ENCODE assay signal across 8 cellular contexts in genomic region chr5:1634337-1634661, GRCh38.
DNase-seq lines count a peak whose midpoint lies in the region; ATAC-seq, FAIRE-seq and TF ChIP-seq lines count a peak whose summit lies in the region.

No MANE protein-coding gene starts in this region.

- H4K91ac ChIP-seq in H1 (replicated peaks; ENCODE audit: insufficient read length, low read length) = peak overlapping the region; percentile 65

- peak overlapping the region; percentile 87 for H2AFZ ChIP-seq in MM.1S (ENCODE audit: low read length)
- no peak overlapping the region; the same call in 1 of the 2 replicates for H2AFZ ChIP-seq in H1 (ENCODE audit: low read length)

- FAIRE-seq in H1 (lab: Jason Lieb, UNC) = no peak

- no peak overlapping the region for H3K14ac ChIP-seq in H1 (ENCODE audit: insufficient read length)

- no peak for TF ChIP-seq RAD21 in H1 (IDR thresholded peaks at IDR 0.05 in 1 of 2, conservative IDR thresholded peaks at IDR 0.05 in 1 of 2; ENCODE audit: low read depth in 2 of 2, low read length in 2 of 2)

- peak overlapping the region; percentile 12 for H3K56ac ChIP-seq in H1 (replicated peaks; ENCODE audit: insufficient read length, low read depth, low read length)

- TF ChIP-seq CTCF in CD14-positive monocyte (IDR thresholded peaks at IDR 0.05) (no peak), MM.1S (IDR thresholded peaks at IDR 0.05; ENCODE audit: low read length) (no peak), H1 (IDR thresholded peaks at IDR 0.05; ENCODE audit: control extremely low read depth in 1 of 3, insufficient read depth in 1 of 3, low read depth in 1 of 3, low read length in 3 of 3) (no peak), neural crest cell (conservative IDR thresholded peaks at IDR 0.05) (no peak), foreskin keratinocyte (conservative IDR thresholded peaks at IDR 0.05) (no peak)

- no peak overlapping the region for H2AK5ac ChIP-seq in H1 (ENCODE audit: low read depth, low read length)

- H3K27ac ChIP-seq in MM.1S (ENCODE audit: low read length) = peak overlapping the region; percentile 39; the same call in 1 of the 2 replicates
- no peak overlapping the region for H3K27ac ChIP-seq in H1 (ENCODE audit: low read depth, low read length)
- no peak overlapping the region for H3K27ac ChIP-seq in foreskin keratinocyte

- peak overlapping the region in 2 of 7 donors; percentile 46 to 93 for H3K27ac Mint-ChIP-seq in CD14-positive monocyte
- H3K27ac Mint-ChIP-seq in neural crest cell (ENCODE audit: unreplicated experiment) = peak overlapping the region; percentile 97

- H3K27me3 ChIP-seq in MM.1S (replicated peaks; ENCODE audit: insufficient read depth, low read length) (no peaks in the 10 kb centered on the region), H1 (replicated peaks in 1 of 4; ENCODE audit: control insufficient read depth in 3 of 4, extremely low read depth in 1 of 4, insufficient read depth in 3 of 4, low read length in 3 of 4) (no peaks in the 10 kb centered on the region), foreskin keratinocyte (no peaks in the 10 kb centered on the region)

- TF ChIP-seq EP300 in H1 (IDR thresholded peaks at IDR 0.05; ENCODE audit: borderline replicate concordance in 1 of 2, low read depth in 2 of 2, low read length in 2 of 2) = no peak

- intact Hi-C loops in CD14-positive monocyte (cut with micrococcal nuclease) = loop anchor here in 1 of 2 donors (10.0 kb wide), 1 partner anchor 109 kb away; the partner anchor contains the start of gene LPCAT1

- H2BK120ac ChIP-seq in H1 (replicated peaks; ENCODE audit: low read depth, low read length) = no peak overlapping the region

- H2BK12ac ChIP-seq in H1 (ENCODE audit: low read depth, low read length) = no peak overlapping the region

- H3K79me2 ChIP-seq in MM.1S (ENCODE audit: low read length) = no peaks in the 10 kb centered on the region
- H3K79me2 ChIP-seq in H1 (ENCODE audit: control insufficient read depth in 1 of 2, insufficient read depth in 2 of 2, low read length in 2 of 2) = no peaks in the 10 kb centered on the region

- no peaks in the 10 kb centered on the region for H3K79me1 ChIP-seq in H1 (ENCODE audit: low read depth, low read length)

- H3K23ac ChIP-seq in H1 (ENCODE audit: insufficient read length) = no peak overlapping the region

- H3K27me3 Mint-ChIP-seq in CD14-positive monocyte (ENCODE audit: low read depth in 3 of 3) = peaks cover 48 to 65% (median 48%) of the 10 kb centered on the region in 3 donors
- no peaks in the 10 kb centered on the region for H3K27me3 Mint-ChIP-seq in neural crest cell (ENCODE audit: low read depth)

- ATAC-seq in foreskin keratinocyte = no peak
- no peak for ATAC-seq in GM21529 (IDR thresholded peaks at IDR 0.05; ENCODE audit: unreplicated experiment)

- H3K4me2 ChIP-seq in MM.1S (ENCODE audit: low read depth, low read length) (peak overlapping the region; percentile 72), H1 (ENCODE audit: insufficient read depth in 1 of 2, low read depth in 2 of 2, low read length in 2 of 2) (peak overlapping the region; percentile 57 to 65)

- H3F3A ChIP-seq in MM.1S (ENCODE audit: insufficient read depth, low read length) = no peaks in the 10 kb centered on the region

- 64% methylated on average over 7 of the region's 18 CpGs; no CpG with 5 or more reads in 1 of the 2 experiments for WGBS in H1 (ENCODE audit: extremely low coverage in 1 of 2, insufficient coverage in 1 of 2, insufficient read length in 1 of 2, insufficient replicate concordance in 2 of 2, low coverage in 1 of 2, low lambda C conversion rate in 2 of 2, missing lambda C conversion rate in 1 of 2), 2 experiments

- H3K4me1 ChIP-seq in MM.1S (ENCODE audit: low read length) = no peaks in the 10 kb centered on the region
- H3K4me1 ChIP-seq in H1 (replicated peaks in 1 of 4; ENCODE audit: control insufficient read depth in 3 of 4, insufficient read depth in 4 of 4, low read length in 3 of 4) = no peaks in the 10 kb centered on the region; a peak in 2 of 7 replicates
- no peaks in the 10 kb centered on the region for H3K4me1 ChIP-seq in foreskin keratinocyte

- H3K18ac ChIP-seq in H1 (ENCODE audit: extremely low read depth, low read length) = no peak overlapping the region

- H2BK5ac ChIP-seq in H1 (ENCODE audit: low read depth, low read length) = no peak overlapping the region

- no peak overlapping the region for H4K5ac ChIP-seq in H1 (ENCODE audit: insufficient read length, low read depth, low read length)

- H2BK20ac ChIP-seq in H1 (ENCODE audit: low read length) = no peak overlapping the region

- CTCF ChIA-PET in H1 (lab: Charles Lee; ENCODE audit: partially characterized antibody) = interaction anchor here (1.0 to 2.0 kb wide), 3 partner anchors 10 to 196 kb away, joined by 3 to 14 read pairs (median 5); no protein-coding TSS in a partner anchor

- DNase-seq in CD14-positive monocyte (ENCODE audit: low spot score) (no peak), MM.1S (no peak), H1 (ENCODE audit: low read depth in 1 of 2, low spot score in 2 of 2) (no peak), neural crest cell (ENCODE audit: low read depth, low spot score) (no peak), T1000 (lab: John Stamatoyannopoulos, UW) (no peak), foreskin keratinocyte (no peak), DMS79 treated with DMSO at 0.1 percent for 48 hours (lab: John Stamatoyannopoulos, UW) (no peak)

- H3K36me3 ChIP-seq in MM.1S (replicated peaks; ENCODE audit: insufficient read depth, low read length) (no peaks in the 10 kb centered on the region), H1 (ENCODE audit: control insufficient read depth in 2 of 4, insufficient read depth in 4 of 4, low read length in 3 of 4) (no peaks in the 10 kb centered on the region; a peak in 1 of 8 replicates)

- H3K9me3 Mint-ChIP-seq in CD14-positive monocyte (peaks cover 0 to 12% (median 4%) of the 10 kb centered on the region in 7 donors), neural crest cell (no peaks in the 10 kb centered on the region)

- H4K8ac ChIP-seq in H1 (ENCODE audit: extremely low read depth, insufficient read depth, low read length) = peak overlapping the region; percentile 75

- H3K4me3 ChIP-seq in MM.1S (ENCODE audit: low read length) = peak overlapping the region; percentile 73
- H3K4me3 ChIP-seq in H1 (ENCODE audit: extremely low read depth in 1 of 4, insufficient read depth in 2 of 4, low read depth in 3 of 4, low read length in 4 of 4) = peak overlapping the region; percentile 40 to 64 (median 42)

- H3K9me2 ChIP-seq in MM.1S (replicated peaks; ENCODE audit: insufficient read depth, low read length) = no peaks in the 10 kb centered on the region

- H3K4me3 Mint-ChIP-seq in CD14-positive monocyte (peak overlapping the region; percentile 88 to 97), neural crest cell (peak overlapping the region; percentile 86)

- H3K9me3 ChIP-seq in MM.1S (replicated peaks; ENCODE audit: insufficient read depth, low read length) = no peaks in the 10 kb centered on the region
- H3K9me3 ChIP-seq in H1 (ENCODE audit: insufficient read depth in 2 of 2, low read depth in 1 of 2, low read length in 1 of 2) = no peaks in the 10 kb centered on the region

- H3K9ac ChIP-seq in MM.1S (ENCODE audit: low read length) (peak overlapping the region; percentile 69), H1 (replicated peaks in 1 of 4; ENCODE audit: extremely low read depth in 1 of 4, low read depth in 3 of 4, low read length in 3 of 4) (peak overlapping the region in 3 of 4 experiments; percentile 34 to 50 (median 45); a peak in 4 of 7 replicates)

- no peak for TF ChIP-seq POLR2A in H1 (IDR thresholded peaks at IDR 0.05; ENCODE audit: control extremely low read depth in 1 of 2, low read depth in 2 of 2, low read length in 2 of 2)

- peaks cover 12 to 19% of the 10 kb centered on the region in 2 donors for H3K36me3 Mint-ChIP-seq in CD14-positive monocyte
- no peaks in the 10 kb centered on the region for H3K36me3 Mint-ChIP-seq in neural crest cell (ENCODE audit: low read depth)

- no peak overlapping the region for H3K4ac ChIP-seq in H1 (replicated peaks; ENCODE audit: insufficient read length, low read depth, low read length)

- H2BK15ac ChIP-seq in H1 (ENCODE audit: low read length) = no peak overlapping the region

- H3K23me2 ChIP-seq in H1 (ENCODE audit: low read depth, low read length) = no peaks in the 10 kb centered on the region

- H3K4me1 Mint-ChIP-seq in CD14-positive monocyte (peaks cover 10% of the 10 kb centered on the region), neural crest cell (peaks cover 29% of the 10 kb centered on the region)

- H4K20me1 ChIP-seq in MM.1S (ENCODE audit: insufficient read depth, low read length) (no peaks in the 10 kb centered on the region), H1 (replicated peaks in 1 of 2; ENCODE audit: control insufficient read depth in 1 of 2, insufficient read depth in 2 of 2, low read length in 2 of 2) (no peaks in the 10 kb centered on the region)

- POLR2A ChIA-PET in H1 (lab: Charles Lee; ENCODE audit: partially characterized antibody) = interaction anchor here (1.0 kb wide), 1 partner anchor 11 kb away, joined by 3 read pairs; no protein-coding TSS in a partner anchor

TF ChIP-seq in H1, 55 proteins besides CTCF, POLR2A, EP300 and RAD21:
- TF ChIP-seq EZH2 (IDR thresholded peaks at IDR 0.05; ENCODE audit: low read depth, low read length, severe bottlenecking) = no peak
- no peak for TF ChIP-seq POLR2AphosphoS5 (IDR thresholded peaks at IDR 0.05; ENCODE audit: low read depth, low read length)
- TF ChIP-seq POU5F1 (IDR thresholded peaks at IDR 0.05; ENCODE audit: low read depth, low read length) = no peak
- no peak for TF ChIP-seq ATF2 (IDR thresholded peaks at IDR 0.05; ENCODE audit: low read length)
- no peak for TF ChIP-seq KDM4A (IDR thresholded peaks at IDR 0.05; ENCODE audit: low read depth, low read length, severe bottlenecking)
- TF ChIP-seq BACH1 (IDR thresholded peaks at IDR 0.05; ENCODE audit: low read length) = no peak
- TF ChIP-seq CTBP2 (IDR thresholded peaks at IDR 0.05; ENCODE audit: borderline replicate concordance, insufficient read depth, insufficient read length, low read length) = no peak
